Comparison of ENCODE assay signal across 15 cellular contexts in the genomic region with DNA sequence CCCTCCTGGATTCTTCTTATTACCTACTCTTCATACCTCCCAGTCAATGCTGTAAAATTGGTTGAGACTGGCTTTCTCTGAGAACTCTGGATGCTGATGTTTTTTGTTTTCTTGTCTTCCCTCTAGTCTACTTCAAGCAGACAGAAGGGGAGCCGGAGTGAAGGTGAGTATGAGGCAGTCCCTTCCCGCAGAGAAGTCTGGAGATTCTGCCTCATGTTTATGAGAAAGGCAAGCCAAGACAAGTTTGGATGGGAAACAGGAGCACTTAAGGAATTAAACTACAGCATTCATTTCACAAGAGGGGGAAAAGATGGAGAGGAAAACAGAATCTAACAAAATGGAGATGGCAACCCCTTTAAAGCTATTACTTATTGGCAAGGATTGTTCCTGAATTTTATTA.
A peak's percentile ranks its signal among the peaks of the same experiment; 100 is the strongest.
DNase-seq lines count a peak whose midpoint lies in the region; ATAC-seq and TF ChIP-seq lines count a peak whose summit lies in the region.
"Had no signal": no experiment of that assay in that cellular context is flagged by ENCODE, and none has a peak within 500 bp of the region (broad histone marks: within the 10 kb centered on the region; RNA-seq: fewer than 3 reads in every experiment).

No MANE protein-coding gene starts in this region.

- no peaks in the 10 kb centered on the region for H3K9me3 Mint-ChIP-seq in endothelial cell (ENCODE audit: unreplicated experiment)
- H3K9me3 Mint-ChIP-seq: GM23338 had no signal

- no peaks in the 10 kb centered on the region for H3K27me3 ChIP-seq in WERI-Rb-1 (ENCODE audit: insufficient read depth, low read depth, severe bottlenecking)
- H3K27me3 ChIP-seq: BLaER1 had no signal

- no peak overlapping the region for H3K4me3 ChIP-seq in WERI-Rb-1 (ENCODE audit: low read depth, low read length)
- H3K4me3 ChIP-seq: BLaER1, GM23338 had no signal

- TF ChIP-seq CTCF in WERI-Rb-1 (IDR thresholded peaks at IDR 0.05; ENCODE audit: low read depth, low read length) = no peak
- TF ChIP-seq CTCF in endothelial cell (IDR thresholded peaks at IDR 0.05; ENCODE audit: unreplicated experiment) = no peak

- no peaks in the 10 kb centered on the region for H3K36me3 Mint-ChIP-seq in endothelial cell (ENCODE audit: low read depth, unreplicated experiment)
- H3K36me3 Mint-ChIP-seq: CD8-positive, alpha-beta T cell had no signal

- intact Hi-C loops in sciatic nerve (cut with DNase I) (no loop called here), left ventricle myocardium superior (cut with micrococcal nuclease) (no loop called here)

- peaks cover 8% of the 10 kb centered on the region for H3K27me3 Mint-ChIP-seq in endothelial cell (ENCODE audit: unreplicated experiment)

- H3K36me3 ChIP-seq in WERI-Rb-1 = no peaks in the 10 kb centered on the region
- H3K36me3 ChIP-seq: BLaER1 had no signal

- H3K4me3 Mint-ChIP-seq in endothelial cell (ENCODE audit: unreplicated experiment) = no peak overlapping the region
- H3K4me3 Mint-ChIP-seq: CD8-positive, alpha-beta T cell; GM23338 had no signal

- H3K27ac Mint-ChIP-seq in endothelial cell (ENCODE audit: unreplicated experiment) = peak overlapping the region; percentile 46
- H3K27ac Mint-ChIP-seq: CD8-positive, alpha-beta T cell; GM23338 had no signal

- H3K4me1 Mint-ChIP-seq in endothelial cell (ENCODE audit: unreplicated experiment) = peaks cover 30% of the 10 kb centered on the region

- peak; percentile 4 to 53 for DNase-seq in NCI-H524 (lab: John Stamatoyannopoulos, UW)
- DNase-seq in NCI-H524 treated with DMSO at 0.1 percent for 48 hours (lab: John Stamatoyannopoulos, UW) = no peak
- DNase-seq in WERI-Rb-1 = peak; percentile 20
- DNase-seq in endothelial cell (ENCODE audit: low spot score) = no peak
- no peak for DNase-seq in sciatic nerve (ENCODE audit: low spot score)
- DNase-seq in globus pallidus (ENCODE audit: low spot score) = no peak
- DNase-seq in activated naive CD4-positive, alpha-beta T cell treated with Interleukin-2 at 50 U/mL for 16 hours = no peak
- DNase-seq in left ventricle myocardium superior = no peak
- DNase-seq: CD8-positive, alpha-beta T cell; NCI-H1048; NCI-H1694 treated with DMSO at 0.1 percent for 48 hours; NCI-H526 had no signal

- no peaks in the 10 kb centered on the region for H3K9me3 ChIP-seq in WERI-Rb-1 (ENCODE audit: severe bottlenecking)
- H3K9me3 ChIP-seq: BLaER1 had no signal

- H3K27ac ChIP-seq in WERI-Rb-1 = no peak overlapping the region
- H3K27ac ChIP-seq: BLaER1, KMS-11 had no signal

- no peak for ATAC-seq in sciatic nerve
- no peak for ATAC-seq in left ventricle myocardium superior
- ATAC-seq: CD8-positive, alpha-beta T cell; GM23338 had no signal

Comparison
In these comparisons a context has a peak if more than half of its experiments do, and no peak if none do; other contexts are left out.
1. DNase-seq: peak in NCI-H524 (2 of 2) and WERI-Rb-1 (single experiment); none in NCI-H524 treated with DMSO at 0.1 percent for 48 hours (single experiment), endothelial cell (single experiment), sciatic nerve (single experiment), globus pallidus (single experiment), activated naive CD4-positive, alpha-beta T cell treated with Interleukin-2 at 50 U/mL for 16 hours (single experiment) and left ventricle myocardium superior (single experiment).